8 cellular contexts compared by ENCODE assay signal in genomic region chr9:102244916-102245315, GRCh38.
"Had no signal": no experiment of that assay in that cellular context is flagged by ENCODE, and none has a peak within 500 bp of the region (broad histone marks: within the 10 kb centered on the region; RNA-seq: fewer than 3 reads in every experiment).

No MANE protein-coding gene starts in this region.

- H3K4me3 ChIP-seq: GM12878 had no signal

- DNase-seq: GDM1, GF-D8 had no signal

- FAIRE-seq: G401.6, GM12878, GM12891, GM12892, GM18507, GM19239 had no signal

- ATAC-seq: GM12878 had no signal
